1 cellular context compared by ENCODE assay signal in the genomic region with DNA sequence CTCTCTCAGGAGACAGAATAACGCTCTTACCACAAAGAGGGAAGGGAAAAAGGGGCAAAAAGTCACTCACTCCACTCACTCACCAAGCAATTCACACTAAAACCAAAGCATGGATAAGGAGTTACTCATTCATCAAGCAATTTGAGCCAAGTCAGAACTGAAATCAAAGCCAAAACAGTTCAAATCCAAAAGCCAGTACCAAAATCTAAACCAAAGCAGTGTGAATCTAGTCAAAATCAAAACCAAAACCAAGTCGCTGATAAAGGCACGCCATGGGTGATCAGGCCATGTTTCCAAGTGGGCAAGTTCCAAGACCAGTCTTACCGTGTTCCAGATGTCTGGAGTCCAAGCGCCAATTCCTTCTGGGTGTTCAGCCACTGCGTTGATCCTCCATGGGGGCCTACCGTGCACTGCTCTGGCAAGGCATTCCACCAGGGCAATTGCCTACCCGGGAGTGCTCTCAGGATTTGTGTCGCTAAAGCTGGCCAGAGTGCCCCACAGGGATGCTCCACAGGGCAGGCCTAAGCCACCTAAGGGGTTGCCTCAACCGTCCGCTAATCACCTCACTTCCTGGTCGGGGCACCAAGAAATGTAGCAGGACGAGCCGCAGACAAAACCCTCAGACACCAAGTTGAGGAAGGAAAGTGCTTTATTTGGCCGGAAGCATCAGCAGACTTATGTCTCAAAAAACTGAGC.
TF ChIP-seq lines count a peak whose summit lies in the region.

No MANE protein-coding gene starts in this region.

TF ChIP-seq in K562, 482 proteins besides CTCF, POLR2A, EP300 and RAD21 (continued from another document):
- TF ChIP-seq, protein P1, sequence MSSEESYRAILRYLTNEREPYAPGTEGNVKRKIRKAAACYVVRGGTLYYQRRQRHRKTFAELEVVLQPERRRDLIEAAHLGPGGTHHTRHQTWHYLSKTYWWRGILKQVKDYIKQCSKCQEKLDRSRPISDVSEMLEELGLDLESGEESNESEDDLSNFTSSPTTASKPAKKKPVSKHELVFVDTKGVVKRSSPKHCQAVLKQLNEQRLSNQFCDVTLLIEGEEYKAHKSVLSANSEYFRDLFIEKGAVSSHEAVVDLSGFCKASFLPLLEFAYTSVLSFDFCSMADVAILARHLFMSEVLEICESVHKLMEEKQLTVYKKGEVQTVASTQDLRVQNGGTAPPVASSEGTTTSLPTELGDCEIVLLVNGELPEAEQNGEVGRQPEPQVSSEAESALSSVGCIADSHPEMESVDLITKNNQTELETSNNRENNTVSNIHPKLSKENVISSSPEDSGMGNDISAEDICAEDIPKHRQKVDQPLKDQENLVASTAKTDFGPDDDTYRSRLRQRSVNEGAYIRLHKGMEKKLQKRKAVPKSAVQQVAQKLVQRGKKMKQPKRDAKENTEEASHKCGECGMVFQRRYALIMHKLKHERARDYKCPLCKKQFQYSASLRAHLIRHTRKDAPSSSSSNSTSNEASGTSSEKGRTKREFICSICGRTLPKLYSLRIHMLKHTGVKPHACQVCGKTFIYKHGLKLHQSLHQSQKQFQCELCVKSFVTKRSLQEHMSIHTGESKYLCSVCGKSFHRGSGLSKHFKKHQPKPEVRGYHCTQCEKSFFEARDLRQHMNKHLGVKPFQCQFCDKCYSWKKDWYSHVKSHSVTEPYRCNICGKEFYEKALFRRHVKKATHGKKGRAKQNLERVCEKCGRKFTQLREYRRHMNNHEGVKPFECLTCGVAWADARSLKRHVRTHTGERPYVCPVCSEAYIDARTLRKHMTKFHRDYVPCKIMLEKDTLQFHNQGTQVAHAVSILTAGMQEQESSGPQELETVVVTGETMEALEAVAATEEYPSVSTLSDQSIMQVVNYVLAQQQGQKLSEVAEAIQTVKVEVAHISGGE (CRISPR knock-in tag; IDR thresholded peaks at IDR 0.05): peak in 1 of 3 experiments; percentile 56; a peak in 2 of 6 replicates
- peak; percentile 95 to 96 for TF ChIP-seq KDM1A (IDR thresholded peaks at IDR 0.05)
- no peak for TF ChIP-seq TCF7L2 (IDR thresholded peaks at IDR 0.05; ENCODE audit: low read depth, low read length)
- peak in 1 of 2 experiments; percentile 54; a peak in 2 of 4 replicates for TF ChIP-seq HDAC1 (IDR thresholded peaks at IDR 0.05)
